In genomic region chr12:48932878-48933277, GRCh38 we compare ENCODE assay signal across 26 cellular contexts. TPM values are rescaled to one million over a fixed set of nuclear protein-coding genes. Genes with fewer than 3 reads are reported as not detected.
A peak's percentile ranks its signal among the peaks of the same experiment; 100 is the strongest.
DNase-seq lines count a peak whose midpoint lies in the region; ATAC-seq and TF ChIP-seq lines count a peak whose summit lies in the region.
"Had no signal": no experiment of that assay in that cellular context is flagged by ENCODE, and none has a peak within 500 bp of the region (broad histone marks: within the 10 kb centered on the region; RNA-seq: fewer than 3 reads in every experiment).

No MANE protein-coding gene starts in this region.

- POLR2A ChIA-PET in T-cell (lab: Charles Lee) = interaction anchor here in 1 of 2 donors (0.6 kb wide), 2 partner anchors 29 to 56 kb away, joined by 3 read pairs; a partner anchor contains a TSS

- peak overlapping the region; percentile 23 to 68 (median 62) for H3K4me3 Mint-ChIP-seq in T-cell

- WGBS in stomach, 5 donors = 55 to 85% (median 80%) methylated on average over 2 of the region's 2 CpGs

- H3K36me3 Mint-ChIP-seq in T-cell = peaks cover 31% of the 10 kb centered on the region

- TF ChIP-seq EP300 in stomach (IDR thresholded peaks at IDR 0.05) = no peak

- H3K9me3 Mint-ChIP-seq in T-cell = no peaks in the 10 kb centered on the region
- H3K9me3 Mint-ChIP-seq: activated naive CD4-positive, alpha-beta T cell treated with anti-CD3 and anti-CD28 coated beads, Interleukin-2, amount 50 U/mL, for 72 hours had no signal

- H3K4me1 Mint-ChIP-seq in T-cell = peaks cover 29 to 50% (median 41%) of the 10 kb centered on the region in 3 donors

- peak overlapping the region; percentile 81 for H3K27ac ChIP-seq in effector memory CD4-positive, alpha-beta T cell (ENCODE audit: insufficient read depth, low read length, poor library complexity, severe bottlenecking)
- peak overlapping the region in 3 of 5 donors; percentile 17 to 35 (median 32) for H3K27ac ChIP-seq in stomach
- H3K27ac ChIP-seq: foreskin keratinocyte, vagina had no signal

- H3K4me3 ChIP-seq in effector memory CD4-positive, alpha-beta T cell (ENCODE audit: insufficient read depth, low read depth, low read length, poor library complexity, severe bottlenecking) = no peak overlapping the region
- H3K4me3 ChIP-seq in stomach = no peak overlapping the region
- H3K4me3 ChIP-seq: heart right ventricle, vagina had no signal

- peak in 1 of 4 experiments; percentile 52 for ATAC-seq in T-cell (replicated peaks in 1 of 4)
- no peak for ATAC-seq in GM21825 (IDR thresholded peaks at IDR 0.05; ENCODE audit: unreplicated experiment)
- no peak for ATAC-seq in HG02798 (IDR thresholded peaks at IDR 0.05; ENCODE audit: poor library complexity, unreplicated experiment)
- ATAC-seq: foreskin keratinocyte, heart right ventricle, HepG2 had no signal

- no peak for TF ChIP-seq CTCF in stomach (IDR thresholded peaks at IDR 0.05)

- H3K4me1 ChIP-seq in effector memory CD4-positive, alpha-beta T cell (ENCODE audit: control insufficient read depth, insufficient read depth, low read length, poor library complexity, severe bottlenecking) = peaks cover 28% of the 10 kb centered on the region
- H3K4me1 ChIP-seq in stomach = no peaks in the 10 kb centered on the region
- H3K4me1 ChIP-seq: foreskin keratinocyte, heart right ventricle, vagina had no signal

- DNase-seq in activated naive CD4-positive, alpha-beta T cell treated with Interleukin-2 at 50 U/mL for 16 hours = peak; percentile 6
- DNase-seq in activated naive CD4-positive, alpha-beta T cell treated with anti-CD3 and anti-CD28 coated beads, Interleukin-2, amount 50 U/mL, for 16 hours = no peak
- DNase-seq in T-cell = peak in 1 of 34 experiments; percentile 25
- DNase-seq in effector memory CD4-positive, alpha-beta T cell = peak in 1 of 3 donors; percentile 14
- DNase-seq in stomach = no peak
- DNase-seq in medulla oblongata (ENCODE audit: extremely low spot score) = no peak
- DNase-seq: C1 segment of cervical spinal cord; cerebellar nuclear complex; DMS 273 treated with DMSO at 0.1 percent for 48 hours; foreskin keratinocyte; HCEC 1CT; heart right ventricle; NCI-H1105; NCI-H1930; NCI-H526; SIG-M5; stimulated activated CD4-positive, alpha-beta T cell treated with anti-CD3 and anti-CD28 coated beads, Interleukin-1b, Interleukin-23, amount 100 ng/mL, for 48 hours; SW 1271 had no signal

- no peaks in the 10 kb centered on the region for H3K27me3 Mint-ChIP-seq in T-cell

- peak overlapping the region; percentile 92 to 95 for H3K27ac Mint-ChIP-seq in T-cell

- peaks cover 7% of the 10 kb centered on the region for H3K36me3 ChIP-seq in effector memory CD4-positive, alpha-beta T cell (ENCODE audit: control insufficient read depth, insufficient read depth, low read length)
- H3K36me3 ChIP-seq in stomach = peaks cover 22 to 84% (median 79%) of the 10 kb centered on the region in 4 donors

- CTCF ChIA-PET in T-cell (lab: Charles Lee) = interaction anchor here (0.7 to 4.1 kb wide), 5 partner anchors 8 to 80 kb away, joined by 3 to 37 read pairs (median 8); partner anchors contain the start of genes DDX23 (in 1 of the 2) and FKBP11 (in 1 of the 2)

- no peaks in the 10 kb centered on the region for H3K9me3 ChIP-seq in effector memory CD4-positive, alpha-beta T cell (ENCODE audit: control insufficient read depth, low read length)
- no peaks in the 10 kb centered on the region for H3K9me3 ChIP-seq in stomach
- H3K9me3 ChIP-seq: heart right ventricle, vagina had no signal

- intact Hi-C loops in stomach (cut with DNase I; ENCODE audit: low total_unique reads) = no loop called here

- no peaks in the 10 kb centered on the region for H3K27me3 ChIP-seq in effector memory CD4-positive, alpha-beta T cell (replicated peaks; ENCODE audit: control insufficient read depth, insufficient read depth, low read length, poor library complexity, severe bottlenecking)
- no peaks in the 10 kb centered on the region for H3K27me3 ChIP-seq in stomach
- H3K27me3 ChIP-seq: foreskin keratinocyte, heart right ventricle, vagina had no signal

- TF ChIP-seq POLR2A in stomach (IDR thresholded peaks at IDR 0.05) = no peak

RNA-seq across cellular contexts. Expression of gene FKBP11, which starts 7.6 kb away (rescaled TPM):
- total RNA-seq in T-cell (10 to 100 TPM; 55.6 to 83.0 (median 68.1) TPM), stomach (10 to 100 TPM in 3 of 5 donors, 1 to 10 TPM in 2; 7.6 to 53.6 (median 16.0) TPM)
- 10 to 100 TPM; 32.7 to 63.6 (median 47.7) TPM for polyA plus RNA-seq in stomach

RNA-seq across cellular contexts. Expression of gene ARF3, which starts 24.4 kb away (rescaled TPM):
- total RNA-seq in T-cell = 10 to 100 TPM; 63.6 to 82.9 (median 74.3) TPM
- 10 to 100 TPM; 35.0 to 54.5 (median 42.4) TPM for total RNA-seq in stomach
- 10 to 100 TPM; 34.7 to 56.5 (median 42.6) TPM for polyA plus RNA-seq in stomach

RNA-seq across cellular contexts. Expression of gene WNT10B, which starts 38.7 kb away (rescaled TPM):
- total RNA-seq in T-cell = 10 to 100 TPM in 1 of 5 donors, 1 to 10 TPM in 4; 5.3 to 15.7 (median 8.9) TPM
- 10 to 100 TPM in 1 of 5 donors, 1 to 10 TPM in 1, not detected in 3; 3.1 to 21.7 TPM for total RNA-seq in stomach
- under 1 TPM in 1 of 3 donors, not detected in 2; 0.68 TPM for polyA plus RNA-seq in stomach

RNA-seq across cellular contexts. Expression of gene WNT1, which starts 45.2 kb away (rescaled TPM):
- total RNA-seq in T-cell = 1 to 10 TPM in 2 of 5 donors, under 1 TPM in 3; 0.47 to 2.6 (median 0.85) TPM
- total RNA-seq in stomach = not detected
- polyA plus RNA-seq in stomach = not detected
- total RNA-seq: foreskin keratinocyte, heart right ventricle, HepG2, lung microvascular endothelial cell, skeletal muscle tissue, temporal lobe, vagina had no signal
- polyA plus RNA-seq: foreskin keratinocyte, heart right ventricle, HepG2 had no signal
